1 cellular context compared by ENCODE assay signal in the genomic region with DNA sequence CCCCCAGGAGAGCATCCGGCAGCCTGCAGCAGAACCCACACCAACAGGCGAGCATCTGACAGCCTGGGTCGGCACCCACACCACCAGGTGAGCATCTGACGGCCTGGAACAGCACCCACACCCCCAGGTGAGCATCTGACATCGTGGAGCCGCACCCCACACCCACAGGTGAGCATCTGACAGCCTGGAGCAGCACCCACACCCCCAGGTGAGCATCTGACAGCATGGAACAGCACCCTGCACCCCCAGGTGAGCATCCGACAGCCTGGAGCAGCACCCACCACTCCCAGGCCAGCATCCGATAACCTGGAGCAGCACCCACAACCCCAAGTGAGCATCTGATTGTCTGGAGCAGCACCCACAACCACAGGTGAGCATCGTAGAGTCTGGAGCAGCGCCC. TPM values are rescaled to one million over a fixed set of nuclear protein-coding genes. Genes with fewer than 3 reads are reported as not detected.
"Had no signal": no experiment of that assay in that cellular context is flagged by ENCODE, and none has a peak within 500 bp of the region (broad histone marks: within the 10 kb centered on the region; RNA-seq: fewer than 3 reads in every experiment).

No MANE protein-coding gene starts in this region.

RNA-seq across cellular contexts. Expression of gene MMEL1, which starts 43.9 kb away (rescaled TPM):
- total RNA-seq: thoracic aorta had no signal
